In genomic region chr15:46525984-46526725, GRCh38 we compare ENCODE assay signal across 16 cellular contexts.
"Had no signal": no experiment of that assay in that cellular context is flagged by ENCODE, and none has a peak within 500 bp of the region (broad histone marks: within the 10 kb centered on the region; RNA-seq: fewer than 3 reads in every experiment).

No MANE protein-coding gene starts in this region.

- H3K27ac ChIP-seq: dorsolateral prefrontal cortex, esophagus muscularis mucosa, spleen, thoracic aorta had no signal

- H3K36me3 ChIP-seq: esophagus muscularis mucosa, spleen, thoracic aorta had no signal

- H3K27me3 ChIP-seq: esophagus muscularis mucosa, spleen had no signal

- H3K4me3 ChIP-seq: dorsolateral prefrontal cortex, esophagus muscularis mucosa, spleen, thoracic aorta had no signal

- H3K4me1 ChIP-seq: esophagus muscularis mucosa, spleen had no signal

- DNase-seq: activated CD4-positive, alpha-beta T cell treated with anti-CD3 and anti-CD28 coated beads for 1 hour; activated CD4-positive, alpha-beta T cell treated with anti-CD3 and anti-CD28 coated beads, Interleukin-2, amount 50 U/mL, for 1 hour; activated CD8-positive, alpha-beta T cell treated with anti-CD3 and anti-CD28 coated beads, Interleukin-2, amount 10 ng/mL, durations not matched to agents 7 days and 5 days; activated gamma-delta T cell treated with Interleukin-2 at 50 U/mL for 16 hours; activated T-cell treated with anti-CD3 and anti-CD28 coated beads, Interleukin-2, amount 50 U/mL, for 1 hour; central memory CD4-positive, alpha-beta T cell; dorsolateral prefrontal cortex; hypothalamus; naive B cell; posterior cingulate gyrus; spleen; stimulated activated CD4-positive, alpha-beta T cell treated with anti-CD3 and anti-CD28 coated beads, Interleukin-4, amount 100 ng/mL, for 24 hours; stimulated activated naive CD4-positive, alpha-beta T cell treated with Interleukin-2 at 50 U/mL for 16 hours; T-helper 1 cell had no signal

- H3K9me3 ChIP-seq: esophagus muscularis mucosa, thoracic aorta had no signal
